In the genomic region with DNA sequence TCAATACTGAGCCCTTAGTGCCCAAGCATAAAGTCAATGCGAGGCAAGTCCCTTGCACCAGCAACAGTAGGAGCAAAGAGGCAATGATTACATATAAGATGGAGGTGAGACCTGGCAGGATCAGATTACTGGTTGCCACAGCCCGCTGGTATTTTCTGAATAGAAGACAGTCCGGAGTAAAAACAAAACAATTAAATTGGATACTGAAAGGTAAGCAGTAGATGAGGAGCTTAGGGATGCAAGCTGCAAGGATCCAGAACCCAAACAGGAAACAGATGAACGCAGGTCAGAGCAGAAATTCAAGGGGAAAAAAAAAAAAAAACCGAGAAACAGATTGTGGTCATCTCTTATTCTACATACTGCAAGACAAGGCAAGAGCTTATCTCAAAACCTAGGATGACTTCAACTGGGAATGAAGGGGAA, we compare ENCODE assay signal across 1 cellular context.
TF ChIP-seq lines count a peak whose summit lies in the region.

No MANE protein-coding gene starts in this region.

TF ChIP-seq in HEK293, 187 proteins besides CTCF, POLR2A, EP300 and RAD21 (continued from another document and continues in another):
- TF ChIP-seq, protein P1, sequence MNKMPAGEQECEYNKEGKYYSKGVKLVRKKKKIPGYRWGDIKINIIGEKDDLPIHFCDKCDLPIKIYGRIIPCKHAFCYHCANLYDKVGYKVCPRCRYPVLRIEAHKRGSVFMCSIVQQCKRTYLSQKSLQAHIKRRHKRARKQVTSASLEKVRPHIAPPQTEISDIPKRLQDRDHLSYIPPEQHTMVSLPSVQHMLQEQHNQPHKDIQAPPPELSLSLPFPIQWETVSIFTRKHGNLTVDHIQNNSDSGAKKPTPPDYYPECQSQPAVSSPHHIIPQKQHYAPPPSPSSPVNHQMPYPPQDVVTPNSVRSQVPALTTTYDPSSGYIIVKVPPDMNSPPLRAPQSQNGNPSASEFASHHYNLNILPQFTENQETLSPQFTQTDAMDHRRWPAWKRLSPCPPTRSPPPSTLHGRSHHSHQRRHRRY (tag by site-specific recombination; IDR thresholded peaks at IDR 0.05) = no peak
- TF ChIP-seq, protein P2, sequence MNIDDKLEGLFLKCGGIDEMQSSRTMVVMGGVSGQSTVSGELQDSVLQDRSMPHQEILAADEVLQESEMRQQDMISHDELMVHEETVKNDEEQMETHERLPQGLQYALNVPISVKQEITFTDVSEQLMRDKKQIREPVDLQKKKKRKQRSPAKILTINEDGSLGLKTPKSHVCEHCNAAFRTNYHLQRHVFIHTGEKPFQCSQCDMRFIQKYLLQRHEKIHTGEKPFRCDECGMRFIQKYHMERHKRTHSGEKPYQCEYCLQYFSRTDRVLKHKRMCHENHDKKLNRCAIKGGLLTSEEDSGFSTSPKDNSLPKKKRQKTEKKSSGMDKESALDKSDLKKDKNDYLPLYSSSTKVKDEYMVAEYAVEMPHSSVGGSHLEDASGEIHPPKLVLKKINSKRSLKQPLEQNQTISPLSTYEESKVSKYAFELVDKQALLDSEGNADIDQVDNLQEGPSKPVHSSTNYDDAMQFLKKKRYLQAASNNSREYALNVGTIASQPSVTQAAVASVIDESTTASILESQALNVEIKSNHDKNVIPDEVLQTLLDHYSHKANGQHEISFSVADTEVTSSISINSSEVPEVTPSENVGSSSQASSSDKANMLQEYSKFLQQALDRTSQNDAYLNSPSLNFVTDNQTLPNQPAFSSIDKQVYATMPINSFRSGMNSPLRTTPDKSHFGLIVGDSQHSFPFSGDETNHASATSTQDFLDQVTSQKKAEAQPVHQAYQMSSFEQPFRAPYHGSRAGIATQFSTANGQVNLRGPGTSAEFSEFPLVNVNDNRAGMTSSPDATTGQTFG (tag by site-specific recombination; IDR thresholded peaks at IDR 0.05; ENCODE audit: borderline replicate concordance) = no peak
- TF ChIP-seq, protein P3, sequence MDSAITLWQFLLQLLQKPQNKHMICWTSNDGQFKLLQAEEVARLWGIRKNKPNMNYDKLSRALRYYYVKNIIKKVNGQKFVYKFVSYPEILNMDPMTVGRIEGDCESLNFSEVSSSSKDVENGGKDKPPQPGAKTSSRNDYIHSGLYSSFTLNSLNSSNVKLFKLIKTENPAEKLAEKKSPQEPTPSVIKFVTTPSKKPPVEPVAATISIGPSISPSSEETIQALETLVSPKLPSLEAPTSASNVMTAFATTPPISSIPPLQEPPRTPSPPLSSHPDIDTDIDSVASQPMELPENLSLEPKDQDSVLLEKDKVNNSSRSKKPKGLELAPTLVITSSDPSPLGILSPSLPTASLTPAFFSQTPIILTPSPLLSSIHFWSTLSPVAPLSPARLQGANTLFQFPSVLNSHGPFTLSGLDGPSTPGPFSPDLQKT (IDR thresholded peaks at IDR 0.05; ENCODE audit: borderline replicate concordance, low read depth, low read length) = no peak
- TF ChIP-seq, protein P4, sequence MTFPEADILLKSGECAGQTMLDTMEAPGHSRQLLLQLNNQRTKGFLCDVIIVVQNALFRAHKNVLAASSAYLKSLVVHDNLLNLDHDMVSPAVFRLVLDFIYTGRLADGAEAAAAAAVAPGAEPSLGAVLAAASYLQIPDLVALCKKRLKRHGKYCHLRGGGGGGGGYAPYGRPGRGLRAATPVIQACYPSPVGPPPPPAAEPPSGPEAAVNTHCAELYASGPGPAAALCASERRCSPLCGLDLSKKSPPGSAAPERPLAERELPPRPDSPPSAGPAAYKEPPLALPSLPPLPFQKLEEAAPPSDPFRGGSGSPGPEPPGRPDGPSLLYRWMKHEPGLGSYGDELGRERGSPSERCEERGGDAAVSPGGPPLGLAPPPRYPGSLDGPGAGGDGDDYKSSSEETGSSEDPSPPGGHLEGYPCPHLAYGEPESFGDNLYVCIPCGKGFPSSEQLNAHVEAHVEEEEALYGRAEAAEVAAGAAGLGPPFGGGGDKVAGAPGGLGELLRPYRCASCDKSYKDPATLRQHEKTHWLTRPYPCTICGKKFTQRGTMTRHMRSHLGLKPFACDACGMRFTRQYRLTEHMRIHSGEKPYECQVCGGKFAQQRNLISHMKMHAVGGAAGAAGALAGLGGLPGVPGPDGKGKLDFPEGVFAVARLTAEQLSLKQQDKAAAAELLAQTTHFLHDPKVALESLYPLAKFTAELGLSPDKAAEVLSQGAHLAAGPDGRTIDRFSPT (tag by site-specific recombination; IDR thresholded peaks at IDR 0.05) = no peak
- TF ChIP-seq, protein P5, sequence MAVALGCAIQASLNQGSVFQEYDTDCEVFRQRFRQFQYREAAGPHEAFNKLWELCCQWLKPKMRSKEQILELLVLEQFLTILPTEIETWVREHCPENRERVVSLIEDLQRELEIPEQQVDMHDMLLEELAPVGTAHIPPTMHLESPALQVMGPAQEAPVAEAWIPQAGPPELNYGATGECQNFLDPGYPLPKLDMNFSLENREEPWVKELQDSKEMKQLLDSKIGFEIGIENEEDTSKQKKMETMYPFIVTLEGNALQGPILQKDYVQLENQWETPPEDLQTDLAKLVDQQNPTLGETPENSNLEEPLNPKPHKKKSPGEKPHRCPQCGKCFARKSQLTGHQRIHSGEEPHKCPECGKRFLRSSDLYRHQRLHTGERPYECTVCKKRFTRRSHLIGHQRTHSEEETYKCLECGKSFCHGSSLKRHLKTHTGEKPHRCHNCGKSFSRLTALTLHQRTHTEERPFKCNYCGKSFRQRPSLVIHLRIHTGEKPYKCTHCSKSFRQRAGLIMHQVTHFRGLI (tag by site-specific recombination; IDR thresholded peaks at IDR 0.05) = no peak
- TF ChIP-seq ZNF311 (tag by site-specific recombination; IDR thresholded peaks at IDR 0.05; ENCODE audit: borderline replicate concordance) (no peak), ZNF184 (tag by site-specific recombination; IDR thresholded peaks at IDR 0.05) (no peak), PRDM1 (tag by site-specific recombination; IDR thresholded peaks at IDR 0.05) (no peak), HOXC10 (CRISPR knock-in tag; IDR thresholded peaks at IDR 0.05) (no peak), ZFP37 (tag by site-specific recombination; IDR thresholded peaks at IDR 0.05) (0 out of 2 replicates have a peak, but pooled peaks have one; percentile 51), TCF7L2 (IDR thresholded peaks at IDR 0.05; ENCODE audit: borderline replicate concordance, low read depth, low read length) (no peak), ZNF221 (tag by site-specific recombination; IDR thresholded peaks at IDR 0.05; ENCODE audit: borderline replicate concordance) (no peak), ZNF24 (tag by site-specific recombination; IDR thresholded peaks at IDR 0.05) (0 out of 2 replicates have a peak, but pooled peaks have one; percentile 41), ZNF16 (tag by site-specific recombination; IDR thresholded peaks at IDR 0.05; ENCODE audit: low read depth) (no peak), GLIS2 (tag by site-specific recombination; IDR thresholded peaks at IDR 0.05) (no peak), SP7 (tag by site-specific recombination; IDR thresholded peaks at IDR 0.05) (peak; percentile 63), ZNF132 (tag by site-specific recombination; IDR thresholded peaks at IDR 0.05; ENCODE audit: borderline replicate concordance) (no peak), ZNF501 (tag by site-specific recombination; IDR thresholded peaks at IDR 0.05) (no peak), ZNF416 (tag by site-specific recombination; IDR thresholded peaks at IDR 0.05) (no peak), IKZF3 (tag by site-specific recombination; IDR thresholded peaks at IDR 0.05) (no peak), ZNF548 (tag by site-specific recombination; IDR thresholded peaks at IDR 0.05) (no peak), ZNF623 (tag by site-specific recombination; IDR thresholded peaks at IDR 0.05) (no peak), ZIC2 (tag by site-specific recombination; IDR thresholded peaks at IDR 0.05) (no peak), TRIM28 (IDR thresholded peaks at IDR 0.05; ENCODE audit: borderline replicate concordance, low read length) (peak; percentile 52; the same call in 1 of the 2 replicates), ZFHX2 (tag by site-specific recombination; conservative IDR thresholded peaks at IDR 0.05) (no peak), MZF1 (tag by site-specific recombination; IDR thresholded peaks at IDR 0.05; ENCODE audit: borderline replicate concordance) (peak; percentile 37; the same call in 1 of the 2 replicates), ZNF274 (IDR thresholded peaks at IDR 0.05; ENCODE audit: low read length) (no peak), ZNF274 (tag by site-specific recombination; IDR thresholded peaks at IDR 0.05; ENCODE audit: borderline replicate concordance) (no peak), ZFP69B (tag by site-specific recombination; IDR thresholded peaks at IDR 0.05) (no peak), GLI2 (tag by site-specific recombination; IDR thresholded peaks at IDR 0.05; ENCODE audit: borderline replicate concordance, low read depth) (no peak), WT1 (tag by site-specific recombination; IDR thresholded peaks at IDR 0.05) (no peak), ZNF530 (tag by site-specific recombination; IDR thresholded peaks at IDR 0.05; ENCODE audit: low read depth) (no peak), ZNF112 (tag by site-specific recombination; IDR thresholded peaks at IDR 0.05) (no peak)
- TF ChIP-seq, protein P6, sequence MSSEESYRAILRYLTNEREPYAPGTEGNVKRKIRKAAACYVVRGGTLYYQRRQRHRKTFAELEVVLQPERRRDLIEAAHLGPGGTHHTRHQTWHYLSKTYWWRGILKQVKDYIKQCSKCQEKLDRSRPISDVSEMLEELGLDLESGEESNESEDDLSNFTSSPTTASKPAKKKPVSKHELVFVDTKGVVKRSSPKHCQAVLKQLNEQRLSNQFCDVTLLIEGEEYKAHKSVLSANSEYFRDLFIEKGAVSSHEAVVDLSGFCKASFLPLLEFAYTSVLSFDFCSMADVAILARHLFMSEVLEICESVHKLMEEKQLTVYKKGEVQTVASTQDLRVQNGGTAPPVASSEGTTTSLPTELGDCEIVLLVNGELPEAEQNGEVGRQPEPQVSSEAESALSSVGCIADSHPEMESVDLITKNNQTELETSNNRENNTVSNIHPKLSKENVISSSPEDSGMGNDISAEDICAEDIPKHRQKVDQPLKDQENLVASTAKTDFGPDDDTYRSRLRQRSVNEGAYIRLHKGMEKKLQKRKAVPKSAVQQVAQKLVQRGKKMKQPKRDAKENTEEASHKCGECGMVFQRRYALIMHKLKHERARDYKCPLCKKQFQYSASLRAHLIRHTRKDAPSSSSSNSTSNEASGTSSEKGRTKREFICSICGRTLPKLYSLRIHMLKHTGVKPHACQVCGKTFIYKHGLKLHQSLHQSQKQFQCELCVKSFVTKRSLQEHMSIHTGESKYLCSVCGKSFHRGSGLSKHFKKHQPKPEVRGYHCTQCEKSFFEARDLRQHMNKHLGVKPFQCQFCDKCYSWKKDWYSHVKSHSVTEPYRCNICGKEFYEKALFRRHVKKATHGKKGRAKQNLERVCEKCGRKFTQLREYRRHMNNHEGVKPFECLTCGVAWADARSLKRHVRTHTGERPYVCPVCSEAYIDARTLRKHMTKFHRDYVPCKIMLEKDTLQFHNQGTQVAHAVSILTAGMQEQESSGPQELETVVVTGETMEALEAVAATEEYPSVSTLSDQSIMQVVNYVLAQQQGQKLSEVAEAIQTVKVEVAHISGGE (tag by site-specific recombination; conservative IDR thresholded peaks at IDR 0.05; ENCODE audit: low read depth) = no peak
- TF ChIP-seq, protein P7, sequence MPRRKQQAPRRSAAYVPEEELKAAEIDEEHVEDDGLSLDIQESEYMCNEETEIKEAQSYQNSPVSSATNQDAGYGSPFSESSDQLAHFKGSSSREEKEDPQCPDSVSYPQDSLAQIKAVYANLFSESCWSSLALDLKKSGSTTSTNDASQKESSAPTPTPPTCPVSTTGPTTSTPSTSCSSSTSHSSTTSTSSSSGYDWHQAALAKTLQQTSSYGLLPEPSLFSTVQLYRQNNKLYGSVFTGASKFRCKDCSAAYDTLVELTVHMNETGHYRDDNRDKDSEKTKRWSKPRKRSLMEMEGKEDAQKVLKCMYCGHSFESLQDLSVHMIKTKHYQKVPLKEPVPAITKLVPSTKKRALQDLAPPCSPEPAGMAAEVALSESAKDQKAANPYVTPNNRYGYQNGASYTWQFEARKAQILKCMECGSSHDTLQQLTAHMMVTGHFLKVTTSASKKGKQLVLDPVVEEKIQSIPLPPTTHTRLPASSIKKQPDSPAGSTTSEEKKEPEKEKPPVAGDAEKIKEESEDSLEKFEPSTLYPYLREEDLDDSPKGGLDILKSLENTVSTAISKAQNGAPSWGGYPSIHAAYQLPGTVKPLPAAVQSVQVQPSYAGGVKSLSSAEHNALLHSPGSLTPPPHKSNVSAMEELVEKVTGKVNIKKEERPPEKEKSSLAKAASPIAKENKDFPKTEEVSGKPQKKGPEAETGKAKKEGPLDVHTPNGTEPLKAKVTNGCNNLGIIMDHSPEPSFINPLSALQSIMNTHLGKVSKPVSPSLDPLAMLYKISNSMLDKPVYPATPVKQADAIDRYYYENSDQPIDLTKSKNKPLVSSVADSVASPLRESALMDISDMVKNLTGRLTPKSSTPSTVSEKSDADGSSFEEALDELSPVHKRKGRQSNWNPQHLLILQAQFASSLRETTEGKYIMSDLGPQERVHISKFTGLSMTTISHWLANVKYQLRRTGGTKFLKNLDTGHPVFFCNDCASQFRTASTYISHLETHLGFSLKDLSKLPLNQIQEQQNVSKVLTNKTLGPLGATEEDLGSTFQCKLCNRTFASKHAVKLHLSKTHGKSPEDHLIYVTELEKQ (tag by site-specific recombination; IDR thresholded peaks at IDR 0.05; ENCODE audit: borderline replicate concordance) = no peak
- TF ChIP-seq, protein P8, sequence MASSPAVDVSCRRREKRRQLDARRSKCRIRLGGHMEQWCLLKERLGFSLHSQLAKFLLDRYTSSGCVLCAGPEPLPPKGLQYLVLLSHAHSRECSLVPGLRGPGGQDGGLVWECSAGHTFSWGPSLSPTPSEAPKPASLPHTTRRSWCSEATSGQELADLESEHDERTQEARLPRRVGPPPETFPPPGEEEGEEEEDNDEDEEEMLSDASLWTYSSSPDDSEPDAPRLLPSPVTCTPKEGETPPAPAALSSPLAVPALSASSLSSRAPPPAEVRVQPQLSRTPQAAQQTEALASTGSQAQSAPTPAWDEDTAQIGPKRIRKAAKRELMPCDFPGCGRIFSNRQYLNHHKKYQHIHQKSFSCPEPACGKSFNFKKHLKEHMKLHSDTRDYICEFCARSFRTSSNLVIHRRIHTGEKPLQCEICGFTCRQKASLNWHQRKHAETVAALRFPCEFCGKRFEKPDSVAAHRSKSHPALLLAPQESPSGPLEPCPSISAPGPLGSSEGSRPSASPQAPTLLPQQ (tag by site-specific recombination; IDR thresholded peaks at IDR 0.05) = no peak
- TF ChIP-seq, protein P9, sequence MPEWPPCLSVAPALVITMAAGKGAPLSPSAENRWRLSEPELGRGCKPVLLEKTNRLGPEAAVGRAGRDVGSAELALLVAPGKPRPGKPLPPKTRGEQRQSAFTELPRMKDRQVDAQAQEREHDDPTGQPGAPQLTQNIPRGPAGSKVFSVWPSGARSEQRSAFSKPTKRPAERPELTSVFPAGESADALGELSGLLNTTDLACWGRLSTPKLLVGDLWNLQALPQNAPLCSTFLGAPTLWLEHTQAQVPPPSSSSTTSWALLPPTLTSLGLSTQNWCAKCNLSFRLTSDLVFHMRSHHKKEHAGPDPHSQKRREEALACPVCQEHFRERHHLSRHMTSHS (tag by site-specific recombination; IDR thresholded peaks at IDR 0.05) = no peak
- TF ChIP-seq, protein P10, sequence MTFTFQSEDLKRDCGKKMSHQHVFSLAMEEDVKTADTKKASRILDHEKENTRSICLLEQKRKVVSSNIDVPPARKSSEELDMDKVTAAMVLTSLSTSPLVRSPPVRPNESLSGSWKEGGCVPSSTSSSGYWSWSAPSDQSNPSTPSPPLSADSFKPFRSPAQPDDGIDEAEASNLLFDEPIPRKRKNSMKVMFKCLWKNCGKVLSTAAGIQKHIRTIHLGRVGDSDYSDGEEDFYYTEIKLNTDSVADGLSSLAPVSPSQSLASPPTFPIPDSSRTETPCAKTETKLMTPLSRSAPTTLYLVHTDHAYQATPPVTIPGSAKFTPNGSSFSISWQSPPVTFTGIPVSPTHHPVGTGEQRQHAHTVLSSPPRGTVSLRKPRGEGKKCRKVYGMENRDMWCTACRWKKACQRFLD (tag by site-specific recombination; IDR thresholded peaks at IDR 0.05) = no peak
